Comparison of ENCODE assay signal across 8 cellular contexts in genomic region chr5:75335952-75336624, GRCh38. TPM values are rescaled to one million over a fixed set of nuclear protein-coding genes. Genes with fewer than 3 reads are reported as not detected.
A peak's percentile ranks its signal among the peaks of the same experiment; 100 is the strongest.
DNase-seq lines count a peak whose midpoint lies in the region; ATAC-seq, FAIRE-seq and TF ChIP-seq lines count a peak whose summit lies in the region.

No MANE protein-coding gene starts in this region.

- peak; percentile 7 for ATAC-seq in HG03196 (IDR thresholded peaks at IDR 0.05; ENCODE audit: unreplicated experiment)

- no peak for FAIRE-seq in bronchial epithelial cell (lab: Jason Lieb, UNC)

- peak; percentile 45 for DNase-seq in NCI-H1105 treated with DMSO at 0.1 percent for 48 hours (lab: John Stamatoyannopoulos, UW)
- no peak for DNase-seq in NCI-H1105 (lab: John Stamatoyannopoulos, UW)
- DNase-seq in NCI-H774 (lab: John Stamatoyannopoulos, UW): peak; percentile 49
- peak; percentile 89 for DNase-seq in bronchial epithelial cell (ENCODE audit: low read depth)
- peak; percentile 79 for DNase-seq in islet precursor cell
- DNase-seq in smooth muscle cell of the brain vasculature (ENCODE audit: low read depth, low spot score): peak; percentile 47
- no peak for DNase-seq in stimulated activated CD4-positive, alpha-beta T cell treated with anti-CD3 and anti-CD28 coated beads, Interleukin-15, amount 100 ng/mL, for 24 hours

- H3K27me3 ChIP-seq in bronchial epithelial cell (ENCODE audit: control insufficient read depth, insufficient read depth, low read length): no peaks in the 10 kb centered on the region

- no peaks in the 10 kb centered on the region for H3K36me3 ChIP-seq in bronchial epithelial cell (ENCODE audit: control insufficient read depth, insufficient read depth, low read length)

- peak overlapping the region; percentile 93 for H3K4me3 ChIP-seq in bronchial epithelial cell (ENCODE audit: low read depth, low read length)

- TF ChIP-seq CTCF in bronchial epithelial cell (IDR thresholded peaks at IDR 0.05; ENCODE audit: insufficient read depth, low read length, severe bottlenecking): peak; percentile 53

RNA-seq across cellular contexts. Expression of gene HMGCR, which starts 0.9 kb away (rescaled TPM):
- total RNA-seq in bronchial epithelial cell: 83.7 and 124 TPM in 2 replicates

Comparison
In these comparisons a context has a peak if more than half of its experiments do, and no peak if none do; other contexts are left out.
1. DNase-seq: peak in NCI-H1105 treated with DMSO at 0.1 percent for 48 hours (single experiment), NCI-H774 (single experiment), bronchial epithelial cell (single experiment), islet precursor cell (single experiment) and smooth muscle cell of the brain vasculature (single experiment); none in NCI-H1105 (single experiment) and stimulated activated CD4-positive, alpha-beta T cell treated with anti-CD3 and anti-CD28 coated beads, Interleukin-15, amount 100 ng/mL, for 24 hours (single experiment).